ENCODE assay signal across 1 cellular context in genomic region chr5:154698681-154699275, GRCh38.
TF ChIP-seq lines count a peak whose summit lies in the region.

No MANE protein-coding gene starts in this region.

TF ChIP-seq in GM23338, 12 proteins besides CTCF, POLR2A, EP300 and RAD21 (continued from another document):
- TF ChIP-seq ZNF462 (CRISPR knock-in tag; IDR thresholded peaks at IDR 0.05) (no peak), REST (IDR thresholded peaks at IDR 0.05; ENCODE audit: unreplicated experiment) (no peak)
TF ChIP-seq in GM23338: peak in this region for 0.
